In genomic region chr15:88450125-88450798, GRCh38 we compare ENCODE assay signal across 1 cellular context.
TF ChIP-seq lines count a peak whose summit lies in the region.

No MANE protein-coding gene starts in this region.

TF ChIP-seq in endothelial cell of umbilical vein, 7 proteins besides CTCF, POLR2A, EP300 and RAD21 (continued from another document):
- TF ChIP-seq FOS (IDR thresholded peaks at IDR 0.05; ENCODE audit: borderline replicate concordance, insufficient read depth, low read length): no peak
- no peak for TF ChIP-seq MAX (IDR thresholded peaks at IDR 0.05; ENCODE audit: insufficient read depth, insufficient read length)
